ENCODE assay signal across 22 cellular contexts in the genomic region with DNA sequence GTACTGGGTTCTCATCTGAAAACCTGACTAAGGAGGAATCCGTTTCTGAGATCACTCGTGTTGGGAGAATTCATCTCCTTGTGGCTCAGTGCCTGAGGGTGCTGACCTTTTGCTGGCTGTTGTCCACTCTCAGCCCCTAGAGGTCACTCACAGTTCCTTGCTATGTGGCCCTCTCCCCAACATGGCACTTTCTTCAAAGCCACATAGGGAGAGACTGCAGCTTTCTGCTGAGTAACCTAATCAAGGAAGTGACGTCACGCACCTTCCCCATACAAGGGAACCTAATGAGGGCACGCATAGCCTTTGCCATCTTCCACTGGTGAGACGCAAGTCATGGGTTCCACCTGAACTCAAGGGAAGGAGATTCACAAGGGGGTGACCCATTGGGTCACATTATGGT. TPM values are rescaled to one million over a fixed set of nuclear protein-coding genes. Genes with fewer than 3 reads are reported as not detected.
DNase-seq lines count a peak whose midpoint lies in the region; ATAC-seq, FAIRE-seq and TF ChIP-seq lines count a peak whose summit lies in the region.
"Had no signal": no experiment of that assay in that cellular context is flagged by ENCODE, and none has a peak within 500 bp of the region (broad histone marks: within the 10 kb centered on the region; RNA-seq: fewer than 3 reads in every experiment).

No MANE protein-coding gene starts in this region.

- H4K20me1 ChIP-seq in HepG2 (ENCODE audit: insufficient read depth, low read length) (no peaks in the 10 kb centered on the region), K562 (replicated peaks; ENCODE audit: control insufficient read depth, insufficient read depth, low read length) (no peaks in the 10 kb centered on the region)
- H4K20me1 ChIP-seq: BLaER1 had no signal

- no peak overlapping the region for H3K4ac ChIP-seq in trophoblast cell (ENCODE audit: low read depth, low read length)

- peak overlapping the region; percentile 88 for H4K91ac ChIP-seq in trophoblast cell (ENCODE audit: low read depth, low read length)

- H3K4me3 Mint-ChIP-seq in CD4-positive, alpha-beta memory T cell: no peak overlapping the region
- no peak overlapping the region for H3K4me3 Mint-ChIP-seq in MCF 10A (ENCODE audit: unreplicated experiment)
- H3K4me3 Mint-ChIP-seq: CD14-positive monocyte; CD8-positive, alpha-beta memory T cell; HFFc6 had no signal

- no peaks in the 10 kb centered on the region for H3K9me3 Mint-ChIP-seq in CD4-positive, alpha-beta memory T cell
- no peaks in the 10 kb centered on the region for H3K9me3 Mint-ChIP-seq in MCF 10A (ENCODE audit: unreplicated experiment)
- H3K9me3 Mint-ChIP-seq: CD8-positive, alpha-beta memory T cell; HFFc6 had no signal

- peak overlapping the region in 1 of 7 donors; percentile 38 for H3K27ac Mint-ChIP-seq in CD4-positive, alpha-beta memory T cell
- H3K27ac Mint-ChIP-seq in MCF 10A (ENCODE audit: low read depth, unreplicated experiment): no peak overlapping the region
- H3K27ac Mint-ChIP-seq: CD14-positive monocyte; CD8-positive, alpha-beta memory T cell; HFFc6 had no signal

- no peak for DNase-seq in HepG2 (ENCODE audit: low spot score)
- no peak for DNase-seq in right lobe of liver
- DNase-seq in K562 (ENCODE audit: extremely low read depth in 1 of 4, low spot score in 3 of 4): peak in 1 of 4 experiments; percentile 34
- no peak for DNase-seq in trophoblast cell
- DNase-seq in CD4-positive, alpha-beta memory T cell: no peak
- no peak for DNase-seq in psoas muscle
- DNase-seq in MCF 10A (ENCODE audit: unreplicated experiment): no peak
- DNase-seq: 8988T; CD8-positive, alpha-beta memory T cell; COR-L47; DMS 273 treated with DMSO at 0.1 percent for 48 hours; DMS53; DND-41; EL; GOT3; H7; HFFc6 had no signal

- TF ChIP-seq EP300 in HepG2 (IDR thresholded peaks at IDR 0.05; ENCODE audit: low read depth in 2 of 2, low read length in 2 of 2): no peak
- TF ChIP-seq EP300 in HepG2 (CRISPR knock-in tag; IDR thresholded peaks at IDR 0.05; ENCODE audit: borderline replicate concordance): no peak
- no peak for TF ChIP-seq EP300 in K562 (IDR thresholded peaks at IDR 0.05; ENCODE audit: low read length)

- no peaks in the 10 kb centered on the region; the same call in 1 of the 2 replicates for H3K4me1 ChIP-seq in HepG2 (ENCODE audit: insufficient read depth, low read length)
- H3K4me1 ChIP-seq in right lobe of liver: no peaks in the 10 kb centered on the region
- peaks cover 0 to 3% of the 10 kb centered on the region in 2 experiments; a peak in 1 of 5 replicates for H3K4me1 ChIP-seq in K562 (replicated peaks in 1 of 2; ENCODE audit: control insufficient read depth in 2 of 2, insufficient read depth in 2 of 2, low read length in 2 of 2)
- H3K4me1 ChIP-seq in trophoblast cell (ENCODE audit: control insufficient read depth in 1 of 2, insufficient read depth in 2 of 2, low read length in 2 of 2): peaks cover 6 to 19% of the 10 kb centered on the region in 2 experiments
- H3K4me1 ChIP-seq in CD4-positive, alpha-beta memory T cell (ENCODE audit: insufficient read depth, low read length): peaks cover 9% of the 10 kb centered on the region
- no peaks in the 10 kb centered on the region for H3K4me1 ChIP-seq in psoas muscle

- H3K27ac ChIP-seq in HepG2 (ENCODE audit: extremely low read length, insufficient read depth, low read length) (no peak overlapping the region), right lobe of liver (no peak overlapping the region), K562 (ENCODE audit: extremely low read depth, low read depth, low read length) (no peak overlapping the region), trophoblast cell (ENCODE audit: low read depth, low read length) (peak overlapping the region; percentile 88), psoas muscle (no peak overlapping the region)
- no peak overlapping the region for H3K27ac ChIP-seq in CD4-positive, alpha-beta memory T cell (ENCODE audit: low read depth, low read length)
- H3K27ac ChIP-seq: BLaER1, HL-60 had no signal

- no peak overlapping the region for H2BK5ac ChIP-seq in trophoblast cell (ENCODE audit: low read depth, low read length, poor library complexity)

- no peak overlapping the region for H4K12ac ChIP-seq in trophoblast cell (ENCODE audit: low read depth, low read length)

- H2AFZ ChIP-seq in HepG2 (ENCODE audit: low read length) (no peak overlapping the region), K562 (ENCODE audit: low read depth, low read length) (no peak overlapping the region), trophoblast cell (ENCODE audit: insufficient read depth, low read length, poor library complexity) (no peak overlapping the region)

- peak overlapping the region; percentile 86 for H2BK12ac ChIP-seq in trophoblast cell (ENCODE audit: low read length)

- no peak overlapping the region for H3K4me2 ChIP-seq in HepG2 (ENCODE audit: low read depth, low read length)
- no peak overlapping the region for H3K4me2 ChIP-seq in K562 (ENCODE audit: insufficient read depth, low read length)
- H3K4me2 ChIP-seq in trophoblast cell (ENCODE audit: low read length): no peak overlapping the region
- H3K4me2 ChIP-seq: BLaER1 had no signal

- TF ChIP-seq POLR2A in HepG2 (IDR thresholded peaks at IDR 0.05; ENCODE audit: insufficient read depth in 1 of 2, low read depth in 2 of 2, low read length in 2 of 2) (no peak), right lobe of liver (IDR thresholded peaks at IDR 0.05) (no peak), K562 (conservative IDR thresholded peaks at IDR 0.05) (no peak)

- FAIRE-seq in HepG2 (lab: Jason Lieb, UNC) (no peak), K562 (lab: Jason Lieb, UNC) (peak; percentile 19)
- FAIRE-seq: GM12878 had no signal

- TF ChIP-seq RAD21 in HepG2 (CRISPR knock-in tag; IDR thresholded peaks at IDR 0.05) (no peak), K562 (CRISPR knock-in tag; conservative IDR thresholded peaks at IDR 0.05 in 1 of 2, IDR thresholded peaks at IDR 0.05 in 1 of 2) (no peak)

- peaks cover 0 to 3% (median 0%) of the 10 kb centered on the region in 4 donors for H3K4me1 Mint-ChIP-seq in CD4-positive, alpha-beta memory T cell
- H3K4me1 Mint-ChIP-seq in MCF 10A (ENCODE audit: insufficient read depth, unreplicated experiment): no peaks in the 10 kb centered on the region

- no peaks in the 10 kb centered on the region for H3K36me3 ChIP-seq in HepG2 (replicated peaks in 1 of 2; ENCODE audit: control insufficient read depth in 1 of 2, insufficient read depth in 2 of 2, low read length in 2 of 2)
- no peaks in the 10 kb centered on the region for H3K36me3 ChIP-seq in right lobe of liver
- H3K36me3 ChIP-seq in K562 (ENCODE audit: control insufficient read depth, insufficient read depth, low read length): peaks cover 21% of the 10 kb centered on the region; the same call in 2 of the 3 replicates
- H3K36me3 ChIP-seq in trophoblast cell (ENCODE audit: control insufficient read depth in 1 of 2, insufficient read depth in 2 of 2, low read length in 2 of 2): no peaks in the 10 kb centered on the region
- H3K36me3 ChIP-seq in CD4-positive, alpha-beta memory T cell (ENCODE audit: insufficient read depth, low read length): no peaks in the 10 kb centered on the region
- H3K36me3 ChIP-seq in psoas muscle (ENCODE audit: insufficient read depth in 1 of 2, low read depth in 1 of 2): no peaks in the 10 kb centered on the region
- H3K36me3 ChIP-seq: BLaER1 had no signal

- POLR2A ChIA-PET in HepG2 (lab: Yijun Ruan, JAX): no interaction called here
- POLR2A ChIA-PET in K562 (lab: Yijun Ruan, JAX): no interaction called here
- POLR2A ChIA-PET in CD4-positive, alpha-beta memory T cell (lab: Charles Lee; ENCODE audit: partially characterized antibody): no interaction called here
- POLR2A ChIA-PET in MCF 10A (lab: Yijun Ruan, JAX): interaction anchor here (1.0 kb wide), 1 partner anchor 394 kb away, joined by 3 read pairs; no protein-coding TSS in a partner anchor

- no TSS peak for BruUV-seq in HepG2 (replicated peaks; lab: Mats Ljungman, UMichigan)
- BruUV-seq in K562 (replicated peaks; lab: Mats Ljungman, UMichigan): no TSS peak
- no TSS peak for BruUV-seq in MCF 10A (replicated peaks; lab: Mats Ljungman, UMichigan)

- peaks cover 21% of the 10 kb centered on the region for H3K79me1 ChIP-seq in trophoblast cell (ENCODE audit: low read length)

- WGBS in HepG2 (ENCODE audit: low lambda C conversion rate): 51% methylated on average over 6 of the region's 6 CpGs
- WGBS in right lobe of liver (ENCODE audit: insufficient coverage, low coverage, low lambda C conversion rate, missing lambda C conversion rate): no CpG with 5 or more reads among the region's 6 CpGs
- 66% methylated on average over 6 of the region's 6 CpGs for WGBS in K562 (ENCODE audit: insufficient coverage, low coverage, missing lambda C conversion rate)
- WGBS in trophoblast cell (ENCODE audit: extremely low coverage, insufficient coverage, insufficient read length): no CpG with 5 or more reads among the region's 6 CpGs
- WGBS in psoas muscle, 3 donors: 90 to 93% (median 91%) methylated on average over 6 of the region's 6 CpGs

- H3K9me3 ChIP-seq in HepG2 (ENCODE audit: low read length) (no peaks in the 10 kb centered on the region), right lobe of liver (no peaks in the 10 kb centered on the region), K562 (replicated peaks; ENCODE audit: control insufficient read depth, insufficient read depth, low read depth, low read length) (no peaks in the 10 kb centered on the region), trophoblast cell (ENCODE audit: insufficient read depth, low read depth, low read length) (no peaks in the 10 kb centered on the region), psoas muscle (no peaks in the 10 kb centered on the region)
- H3K9me3 ChIP-seq in CD4-positive, alpha-beta memory T cell (ENCODE audit: control insufficient read depth in 1 of 2, low read length in 2 of 2): no peaks in the 10 kb centered on the region
- H3K9me3 ChIP-seq: BLaER1 had no signal

- H4K8ac ChIP-seq in trophoblast cell (ENCODE audit: low read depth, low read length): no peak overlapping the region

- CTCF ChIA-PET in HepG2 (lab: Yijun Ruan, JAX; ENCODE audit: low intra/inter-chr PET ratio, low total read pairs): no interaction called here
- CTCF ChIA-PET in K562 (lab: Yijun Ruan, JAX; ENCODE audit: low intra/inter-chr PET ratio): no interaction called here
- CTCF ChIA-PET in CD4-positive, alpha-beta memory T cell (lab: Charles Lee; ENCODE audit: partially characterized antibody): no interaction called here
- CTCF ChIA-PET in MCF 10A (lab: Yijun Ruan, JAX): interaction anchor here (1.0 kb wide), 1 partner anchor 367 kb away, joined by 6 read pairs; no protein-coding TSS in a partner anchor

- in situ Hi-C loops in HepG2 (cut with HindIII; ENCODE audit: extremely low pct_ligation_motif_present, low pct_unique_long_range_greater_than_20kb): no loop called here
- in situ Hi-C loops in K562 (cut with MboI): no loop called here

- H2BK120ac ChIP-seq in trophoblast cell (ENCODE audit: insufficient read depth, low read length, poor library complexity): peak overlapping the region; percentile 72

- peak overlapping the region; percentile 38 for H3K18ac ChIP-seq in trophoblast cell (ENCODE audit: low read length)

- ATAC-seq in HepG2: peak; percentile 53
- ATAC-seq in right lobe of liver: no peak
- peak; percentile 81 for ATAC-seq in K562
- no peak for ATAC-seq in psoas muscle
- ATAC-seq: GM12878, HCT116 had no signal

- peak overlapping the region; percentile 78 for H2AK5ac ChIP-seq in trophoblast cell (ENCODE audit: low read length)

- H3K36me3 Mint-ChIP-seq in CD4-positive, alpha-beta memory T cell: no peaks in the 10 kb centered on the region
- H3K36me3 Mint-ChIP-seq in MCF 10A (ENCODE audit: insufficient read depth, unreplicated experiment): no peaks in the 10 kb centered on the region
- H3K36me3 Mint-ChIP-seq: CD14-positive monocyte; CD8-positive, alpha-beta memory T cell had no signal

- H3K27me3 ChIP-seq in HepG2 (ENCODE audit: control insufficient read depth in 1 of 2, insufficient read depth in 2 of 2, low read length in 2 of 2): peaks cover 1 to 17% of the 10 kb centered on the region in 2 experiments; a peak in 2 of 5 replicates
- no peaks in the 10 kb centered on the region for H3K27me3 ChIP-seq in right lobe of liver
- H3K27me3 ChIP-seq in K562 (ENCODE audit: control insufficient read depth in 2 of 2, insufficient read depth in 2 of 2, low read length in 2 of 2): no peaks in the 10 kb centered on the region
- no peaks in the 10 kb centered on the region for H3K27me3 ChIP-seq in trophoblast cell (ENCODE audit: insufficient read depth, low read length)
- no peaks in the 10 kb centered on the region for H3K27me3 ChIP-seq in CD4-positive, alpha-beta memory T cell (ENCODE audit: insufficient read depth, low read length)
- no peaks in the 10 kb centered on the region for H3K27me3 ChIP-seq in psoas muscle (ENCODE audit: insufficient read depth in 3 of 3, low read length in 2 of 3)
- H3K27me3 ChIP-seq: BLaER1 had no signal

- H3K14ac ChIP-seq in trophoblast cell (ENCODE audit: low read length): peak overlapping the region; percentile 46

- H3K9me1 ChIP-seq in K562 (ENCODE audit: control insufficient read depth, insufficient read depth, low read length): peaks cover 4% of the 10 kb centered on the region

- TF ChIP-seq CTCF in HepG2 (CRISPR knock-in tag; IDR thresholded peaks at IDR 0.05) (no peak), right lobe of liver (IDR thresholded peaks at IDR 0.05) (no peak), K562 (IDR thresholded peaks at IDR 0.05 in 2 of 3, conservative IDR thresholded peaks at IDR 0.05 in 1 of 3; ENCODE audit: insufficient read depth in 2 of 3, low read depth in 1 of 3, low read length in 3 of 3) (peak in 2 of 3 experiments; percentile 11 to 22; a peak in 2 of 6 replicates), psoas muscle (IDR thresholded peaks at IDR 0.05) (no peak), MCF 10A (IDR thresholded peaks at IDR 0.05; ENCODE audit: unreplicated experiment) (no peak)

- no peak overlapping the region for H3K23ac ChIP-seq in trophoblast cell (ENCODE audit: low read length)

- H3K4me3 ChIP-seq in HepG2 (replicated peaks in 1 of 3; ENCODE audit: insufficient read depth in 1 of 3, low read depth in 2 of 3, low read length in 3 of 3) (no peak overlapping the region), right lobe of liver (no peak overlapping the region), K562 (no peak overlapping the region), trophoblast cell (ENCODE audit: low read depth, low read length) (no peak overlapping the region), psoas muscle (no peak overlapping the region)
- no peak overlapping the region for H3K4me3 ChIP-seq in CD4-positive, alpha-beta memory T cell (ENCODE audit: low read length in 2 of 2)
- H3K4me3 ChIP-seq: BLaER1, GM12878 had no signal

- H3K27me3 Mint-ChIP-seq in CD4-positive, alpha-beta memory T cell: peaks cover under 1 to 3% of the 10 kb centered on the region in 2 donors
- no peaks in the 10 kb centered on the region for H3K27me3 Mint-ChIP-seq in MCF 10A (ENCODE audit: insufficient read depth, unreplicated experiment)

- H3K9ac ChIP-seq in HepG2 (ENCODE audit: insufficient read depth, low read depth, low read length) (no peak overlapping the region), K562 (ENCODE audit: insufficient read depth in 1 of 2, low read depth in 2 of 2, low read length in 2 of 2) (no peak overlapping the region), trophoblast cell (ENCODE audit: low read length) (no peak overlapping the region)
- H3K9ac ChIP-seq: BLaER1 had no signal

- H3K79me2 ChIP-seq in HepG2 (ENCODE audit: insufficient read depth, low read length): no peaks in the 10 kb centered on the region
- H3K79me2 ChIP-seq in K562 (ENCODE audit: control insufficient read depth, insufficient read depth, low read length): no peaks in the 10 kb centered on the region
- H3K79me2 ChIP-seq in trophoblast cell (ENCODE audit: control insufficient read depth, insufficient read depth, low read length, poor library complexity): peaks cover 1% of the 10 kb centered on the region

- intact Hi-C loops in HepG2 (cut with micrococcal nuclease; ENCODE audit: unreplicated experiment) (no loop called here), right lobe of liver (cut with DNase I) (no loop called here), K562 (cut with micrococcal nuclease) (no loop called here), psoas muscle (cut with DNase I) (no loop called here), MCF 10A (cut with micrococcal nuclease) (no loop called here)
- intact Hi-C loops in CD4-positive, alpha-beta memory T cell (cut with micrococcal nuclease): no loop called here

RNA-seq across cellular contexts. Expression of gene STEAP1B, which starts 23.2 kb away (rescaled TPM):
- total RNA-seq in HepG2 (2016; rRNA removed; fragmentation: Illumina TruSeq; extraction: Trizol) (not detected in 2 replicates), right lobe of liver (under 1 TPM in 2 of 6 experiments, not detected in 4; 0.25 to 0.60 TPM), K562 (2014; rRNA removed) (20.0 and 23.8 TPM in 2 replicates), K562 (2014; rRNA removed; fragmentation: Illumina TruSeq; extraction: Trizol) (34.3 and 39.8 TPM in 2 replicates), K562 (2015; rRNA removed; fragmentation: Illumina TruSeq; extraction: Trizol) (23.1 and 28.3 TPM in 2 replicates), K562 (2021) (22.0 and 24.4 TPM in 2 replicates), psoas muscle (1 to 10 TPM in 1 of 4 donors, under 1 TPM in 3; 0.86 to 1.2 (median 0.91) TPM), MCF 10A (2022) (not detected in 2 replicates)
- total RNA-seq in HepG2 (2016; cell fraction: cytosol; rRNA removed; fragmentation: Illumina TruSeq; extraction: Trizol; ENCODE audit: low read depth): not detected in 2 replicates
- total RNA-seq in HepG2 (2016; cell fraction: insoluble cytoplasmic fraction; rRNA removed; fragmentation: Illumina TruSeq; extraction: Trizol): not detected in 2 replicates
- total RNA-seq in HepG2 (2016; cell fraction: membrane; rRNA removed; fragmentation: Illumina TruSeq; extraction: Trizol): not detected in 2 replicates
- total RNA-seq in HepG2 (2016; cell fraction: nucleus; rRNA removed; fragmentation: Illumina TruSeq; extraction: Trizol): not detected in 2 replicates
- polyA plus RNA-seq in HepG2 (2011; rRNA removed) (not detected in 2 replicates), K562 (2011; rRNA removed) (36.4 and 36.8 TPM in 2 replicates), K562 (2014; fragmentation: Illumina TruSeq; extraction: Trizol) (24.7 and 29.2 TPM in 2 replicates), K562 (2014; fragmentation: Nextera tagmentation; extraction: Ambion mirVana) (10 to 100 TPM; 31.5 to 38.5 TPM), K562 (2014; rRNA removed) (26.5 and 30.6 TPM in 2 replicates), psoas muscle (1 to 10 TPM in 2 of 3 donors, under 1 TPM in 1; 0.24 to 1.6 (median 1.4) TPM)
- not detected in 2 replicates for polyA plus RNA-seq in HepG2 (2011; cell fraction: cytosol; rRNA removed)
- not detected in 2 replicates for polyA plus RNA-seq in HepG2 (2011; cell fraction: nucleus; rRNA removed)
- not detected in 2 replicates for polyA plus RNA-seq in HepG2 (2012)
- polyA plus RNA-seq in HepG2 (2016; cell fraction: cytosol; fragmentation: Illumina TruSeq; extraction: Trizol; ENCODE audit: low read depth): not detected in 2 replicates
- not detected in 2 replicates for polyA plus RNA-seq in HepG2 (2016; cell fraction: insoluble cytoplasmic fraction; fragmentation: Illumina TruSeq; extraction: Trizol; ENCODE audit: low read depth)
- polyA plus RNA-seq in HepG2 (2016; cell fraction: membrane; fragmentation: Illumina TruSeq; extraction: Trizol; ENCODE audit: low read depth): not detected in 2 replicates
- not detected in 2 replicates for polyA plus RNA-seq in HepG2 (2016; cell fraction: nucleus; fragmentation: Illumina TruSeq; extraction: Trizol; ENCODE audit: insufficient read depth, low read depth)
- polyA minus RNA-seq in HepG2 (2011; rRNA and poly(A)+ RNA removed; ENCODE audit: low replicate concordance): 0.58 TPM in 1 of 2 replicates, not detected in the other
- polyA minus RNA-seq in HepG2 (2011; cell fraction: cytosol; rRNA and poly(A)+ RNA removed): not detected in 2 replicates
- 0.37 TPM in 1 of 2 replicates, not detected in the other for polyA minus RNA-seq in HepG2 (2011; cell fraction: nucleus; rRNA and poly(A)+ RNA removed)
- total RNA-seq in K562 (2011; cell fraction: chromatin; rRNA removed; ENCODE audit: low replicate concordance): 58.4 and 119 TPM in 2 replicates
- total RNA-seq in K562 (2011; cell fraction: nucleolus; rRNA removed): 35.9 and 36.8 TPM in 2 replicates
- total RNA-seq in K562 (2011; cell fraction: nucleoplasm; rRNA removed): 71.3 and 117 TPM in 2 replicates
- polyA plus RNA-seq in K562 (2011; cell fraction: cytosol; rRNA removed): 21.0 and 33.7 TPM in 2 replicates
- polyA plus RNA-seq in K562 (2011; cell fraction: nucleus; rRNA removed): 58.2 and 62.5 TPM in 2 replicates
- polyA plus RNA-seq in K562 (2012): 21.6 and 46.5 TPM in 2 replicates
- 44.0 and 52.0 TPM in 2 replicates for polyA minus RNA-seq in K562 (2011; rRNA and poly(A)+ RNA removed)
- 4.1 and 15.5 TPM in 2 replicates for polyA minus RNA-seq in K562 (2011; cell fraction: cytosol; rRNA and poly(A)+ RNA removed)
- polyA minus RNA-seq in K562 (2011; cell fraction: nucleus; rRNA and poly(A)+ RNA removed): 40.4 and 57.9 TPM in 2 replicates
- 3.9 and 4.2 TPM in 2 replicates for polyA plus RNA-seq in trophoblast cell (2013)
- not detected for total RNA-seq in CD4-positive, alpha-beta memory T cell
- not detected for polyA plus RNA-seq in CD4-positive, alpha-beta memory T cell
- total RNA-seq: GM12878 had no signal
- polyA plus RNA-seq: CD8-positive, alpha-beta memory T cell had no signal

Comparison
In these comparisons a context has a peak if more than half of its experiments do, and no peak if none do; other contexts are left out.
1. ATAC-seq: peak in HepG2 (single experiment) and K562 (single experiment); none in right lobe of liver (0 of 4) and psoas muscle (0 of 4).
2. CTCF ChIP-seq: peak in K562 (2 of 3); none in HepG2 (single experiment), right lobe of liver (0 of 4), psoas muscle (single experiment) and MCF 10A (single experiment).
3. RNA of gene STEAP1B, which starts 23.2 kb away (total RNA-seq): 20.0 to 119 TPM in K562; 0.86 to 1.2 TPM in psoas muscle, not detected in MCF 10A, 0.25 to 0.60 TPM in right lobe of liver, not detected in HepG2 and not detected in CD4-positive, alpha-beta memory T cell; every median in the first group is over 4 times any median in the second.
4. Of the 241 proteins assayed by ChIP-seq in both HepG2 and K562: peak only in HepG2: none; only in K562: CREM, CTCF, GABPA, JUND, MAFG and NFE2; in both: none; in neither: 231; mixed calls (peak in some experiments, not most) for 4.